1 cellular context compared by ENCODE assay signal in genomic region chr5:174418809-174419522, GRCh38.
TF ChIP-seq lines count a peak whose summit lies in the region.

No MANE protein-coding gene starts in this region.

TF ChIP-seq in HepG2, 621 proteins besides CTCF, POLR2A, EP300 and RAD21 (continued from another document):
- TF ChIP-seq TEAD2 (CRISPR knock-in tag; IDR thresholded peaks at IDR 0.05), result no peak
- TF ChIP-seq MAFF (IDR thresholded peaks at IDR 0.05; ENCODE audit: low read depth, low read length), result no peak
- no peak for TF ChIP-seq HOXA7 (CRISPR knock-in tag; IDR thresholded peaks at IDR 0.05)
- no peak for TF ChIP-seq GMEB2 (CRISPR knock-in tag; IDR thresholded peaks at IDR 0.05; ENCODE audit: low read depth)
- peak; percentile 32 for TF ChIP-seq PCBP2 (optimal IDR thresholded peaks at IDR 0.05; ENCODE audit: low read depth, low read length, poor library complexity, severe bottlenecking)
- no peak for TF ChIP-seq ZNF720 (CRISPR knock-in tag; IDR thresholded peaks at IDR 0.05)
